24 cellular contexts compared by ENCODE assay signal in genomic region chr4:111666826-111667360, GRCh38.
"Had no signal": no experiment of that assay in that cellular context is flagged by ENCODE, and none has a peak within 500 bp of the region (broad histone marks: within the 10 kb centered on the region; RNA-seq: fewer than 3 reads in every experiment).

No MANE protein-coding gene starts in this region.

- H3K4me3 ChIP-seq: K562, SJSA1, SK-N-MC had no signal

- H3K4me1 Mint-ChIP-seq: IgD-negative memory B cell had no signal

- H3K36me3 Mint-ChIP-seq: IgD-negative memory B cell had no signal

- H3K9me3 ChIP-seq: SJSA1 had no signal

- H3K4me1 ChIP-seq: SJSA1 had no signal

- ATAC-seq: K562 had no signal

- H3K27me3 Mint-ChIP-seq: IgD-negative memory B cell had no signal

- DNase-seq: Kasumi-1, MM.1S, NCI-H1092 treated with DMSO at 0.1 percent for 48 hours, NCI-H1417, NCI-H1436 treated with DMSO at 0.1 percent for 48 hours, NCI-H187, NCI-H2029, NCI-H2081 treated with DMSO at 0.1 percent for 48 hours, NCI-H2171, NCI-H226, NCI-H446, NCI-H510A, NCI-H524 treated with DMSO at 0.1 percent for 48 hours, NCI-H69, NCI-H774, Right ventricle myocardium superior, RPMI8226, SIG-M5 had no signal

- H3K9me3 Mint-ChIP-seq: IgD-negative memory B cell had no signal

- H3K27ac Mint-ChIP-seq: IgD-negative memory B cell had no signal

- H3K4me3 Mint-ChIP-seq: IgD-negative memory B cell had no signal

- H3K9ac ChIP-seq: KMS-11 had no signal

- H3K27ac ChIP-seq: HL-60, KMS-11, SJSA1, SK-N-MC had no signal

- H3K27me3 ChIP-seq: SJSA1 had no signal

- H3K4me2 ChIP-seq: KMS-11 had no signal

- H3K36me3 ChIP-seq: SJSA1 had no signal
